Comparison of ENCODE assay signal across 26 cellular contexts in the genomic region with DNA sequence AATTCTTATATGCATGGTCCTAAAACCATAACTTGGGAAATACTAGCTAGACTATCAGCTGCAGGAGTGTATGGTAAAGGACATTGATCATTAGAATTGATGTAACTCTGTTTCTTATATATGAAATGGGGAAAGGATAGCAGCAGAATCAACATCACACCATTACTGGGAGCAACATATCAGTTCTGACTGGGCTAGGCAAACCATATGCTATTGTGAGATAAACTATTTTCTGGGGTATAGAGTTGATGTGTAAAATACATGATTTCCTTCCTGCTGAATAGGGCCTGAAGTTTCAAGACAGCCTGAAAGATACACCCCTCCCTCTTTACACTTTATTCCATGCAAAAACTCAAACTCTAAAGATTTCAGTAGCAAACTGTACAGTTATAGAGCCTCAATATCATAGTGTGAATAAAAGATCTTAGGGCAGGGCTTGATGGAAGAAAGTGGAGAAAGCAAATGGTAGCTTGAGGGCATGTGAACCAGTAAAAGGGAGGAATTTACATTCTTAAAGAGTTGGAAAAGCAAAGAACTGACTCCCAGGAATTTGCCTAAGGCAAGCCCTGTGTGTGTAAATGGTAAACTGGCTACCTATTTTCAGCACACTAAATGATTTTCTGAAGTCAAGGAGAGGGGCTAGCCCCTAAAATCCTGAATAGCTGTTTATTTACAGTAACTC.
A peak's percentile ranks its signal among the peaks of the same experiment; 100 is the strongest.
DNase-seq lines count a peak whose midpoint lies in the region; ATAC-seq, FAIRE-seq and TF ChIP-seq lines count a peak whose summit lies in the region.
"Had no signal": no experiment of that assay in that cellular context is flagged by ENCODE, and none has a peak within 500 bp of the region (broad histone marks: within the 10 kb centered on the region; RNA-seq: fewer than 3 reads in every experiment).

No MANE protein-coding gene starts in this region.

- peaks cover 0 to 8% of the 10 kb centered on the region in 2 donors for H3K36me3 ChIP-seq in kidney (ENCODE audit: control insufficient read depth in 1 of 2, insufficient read depth in 2 of 2, low read length in 2 of 2)
- H3K36me3 ChIP-seq: heart left ventricle, lower lobe of right lung, vagina had no signal

- H3K27ac Mint-ChIP-seq in nephron progenitor cell: peak overlapping the region; percentile 53
- H3K27ac Mint-ChIP-seq: activated CD4-positive, alpha-beta T cell treated with anti-CD3 and anti-CD28 coated beads, Interleukin-2, amount 10 ng/mL, durations not matched to agents 24 days and 14 days; activated naive CD8-positive, alpha-beta T cell treated with anti-CD3 and anti-CD28 coated beads for 36 hours; endodermal cell had no signal

- H3K27ac ChIP-seq in kidney (ENCODE audit: low read depth in 2 of 2, low read length in 2 of 2): peak overlapping the region in 1 of 2 donors; percentile 63
- H3K27ac ChIP-seq: GM23248, heart left ventricle, lower lobe of right lung, vagina had no signal

- in situ Hi-C loops in G401 (cut with HindIII; ENCODE audit: low sequenced_read_pairs): no loop called here

- peaks cover under 1 to 6% of the 10 kb centered on the region in 2 donors for H3K4me1 ChIP-seq in kidney (ENCODE audit: control insufficient read depth in 1 of 2, insufficient read depth in 1 of 2, low read depth in 1 of 2, low read length in 2 of 2)

- no peak for FAIRE-seq in kidney (lab: Jason Lieb, UNC)
- FAIRE-seq: GM12878 had no signal

- no peaks in the 10 kb centered on the region for H3K27me3 Mint-ChIP-seq in nephron progenitor cell (ENCODE audit: low read depth, poor library complexity)
- H3K27me3 Mint-ChIP-seq: activated CD4-positive, alpha-beta T cell treated with anti-CD3 and anti-CD28 coated beads, Interleukin-2, amount 10 ng/mL, durations not matched to agents 24 days and 14 days had no signal

- ATAC-seq in SK-N-SH treated with all-trans-retinoic acid at 6 μM for 48 hours: no peak
- ATAC-seq: GM12878, heart left ventricle, Right ventricle myocardium inferior, sciatic nerve had no signal

- TF ChIP-seq CTCF in nephron progenitor cell (IDR thresholded peaks at IDR 0.05) (no peak), kidney (IDR thresholded peaks at IDR 0.05; ENCODE audit: borderline replicate concordance, extremely low read depth, insufficient read depth) (no peak)

- intact Hi-C loops in kidney (cut with DNase I): no loop called here

- H3K4me3 ChIP-seq in kidney (ENCODE audit: low read length in 2 of 2): peak overlapping the region in 1 of 2 donors; percentile 27
- H3K4me3 ChIP-seq: GM12878, GM23248, heart left ventricle, lower lobe of right lung, vagina had no signal

- DNase-seq in ELR (ENCODE audit: low read depth) (peak; percentile 47), OCI-M2 (lab: John Stamatoyannopoulos, UW; ENCODE audit: unreplicated experiment) (peak; percentile 69), dedifferentiated amniotic fluid mesenchymal stem cell (ENCODE audit: extremely low spot score) (peak; percentile 37), nephron progenitor cell (no peak), kidney (no peak), G401 (ENCODE audit: low spot score) (no peak), nucleus accumbens (lab: John Stamatoyannopoulos, UW) (no peak)
- DNase-seq: activated CD4-positive, alpha-beta T cell treated with anti-CD3 and anti-CD28 coated beads, Interleukin-2, amount 10 ng/mL, durations not matched to agents 24 days and 14 days; activated naive CD8-positive, alpha-beta T cell treated with anti-CD3 and anti-CD28 coated beads for 36 hours; DMS 273 treated with DMSO at 0.1 percent for 48 hours; endodermal cell; GM23248; heart left ventricle; Karpas-422; lower lobe of right lung; NCI-H1105; NCI-H2081 treated with DMSO at 0.1 percent for 48 hours; NCI-H510A; stimulated activated CD4-positive, alpha-beta T cell treated with anti-CD3 and anti-CD28 coated beads, Interleukin-15, amount 100 ng/mL, for 24 hours; substantia nigra had no signal

- peaks cover 39% of the 10 kb centered on the region for H3K36me3 Mint-ChIP-seq in nephron progenitor cell (ENCODE audit: low read depth)
- H3K36me3 Mint-ChIP-seq: activated naive CD8-positive, alpha-beta T cell treated with anti-CD3 and anti-CD28 coated beads for 36 hours had no signal

- H3K9ac ChIP-seq in kidney (ENCODE audit: low read length in 2 of 2): no peak overlapping the region
- H3K9ac ChIP-seq: GM23248 had no signal

- H3K4me1 Mint-ChIP-seq in nephron progenitor cell: peaks cover 60% of the 10 kb centered on the region
- H3K4me1 Mint-ChIP-seq: activated CD4-positive, alpha-beta T cell treated with anti-CD3 and anti-CD28 coated beads, Interleukin-2, amount 10 ng/mL, durations not matched to agents 24 days and 14 days; activated naive CD8-positive, alpha-beta T cell treated with anti-CD3 and anti-CD28 coated beads for 36 hours; CD14-positive monocyte had no signal

- H3K9me3 ChIP-seq in kidney (ENCODE audit: control insufficient read depth in 1 of 2, low read length in 2 of 2): no peaks in the 10 kb centered on the region
- H3K9me3 ChIP-seq: heart left ventricle, lower lobe of right lung, vagina had no signal

- no peaks in the 10 kb centered on the region for H3K9me3 Mint-ChIP-seq in nephron progenitor cell
- H3K9me3 Mint-ChIP-seq: activated CD4-positive, alpha-beta T cell treated with anti-CD3 and anti-CD28 coated beads, Interleukin-2, amount 10 ng/mL, durations not matched to agents 24 days and 14 days; activated naive CD8-positive, alpha-beta T cell treated with anti-CD3 and anti-CD28 coated beads for 36 hours had no signal

- no peak overlapping the region for H3K4me3 Mint-ChIP-seq in nephron progenitor cell
- H3K4me3 Mint-ChIP-seq: activated CD4-positive, alpha-beta T cell treated with anti-CD3 and anti-CD28 coated beads, Interleukin-2, amount 10 ng/mL, durations not matched to agents 24 days and 14 days; activated naive CD8-positive, alpha-beta T cell treated with anti-CD3 and anti-CD28 coated beads for 36 hours; CD14-positive monocyte; endodermal cell had no signal

TF ChIP-seq in SK-N-SH treated with all-trans-retinoic acid at 6 μM for 48 hours, 23 proteins besides CTCF, POLR2A, EP300 and RAD21:
- no peak for TF ChIP-seq BACH2 (CRISPR knock-in tag; IDR thresholded peaks at IDR 0.05; ENCODE audit: borderline replicate concordance)
- no peak for TF ChIP-seq CSRNP3 (CRISPR knock-in tag; IDR thresholded peaks at IDR 0.05)
- TF ChIP-seq, protein P1, sequence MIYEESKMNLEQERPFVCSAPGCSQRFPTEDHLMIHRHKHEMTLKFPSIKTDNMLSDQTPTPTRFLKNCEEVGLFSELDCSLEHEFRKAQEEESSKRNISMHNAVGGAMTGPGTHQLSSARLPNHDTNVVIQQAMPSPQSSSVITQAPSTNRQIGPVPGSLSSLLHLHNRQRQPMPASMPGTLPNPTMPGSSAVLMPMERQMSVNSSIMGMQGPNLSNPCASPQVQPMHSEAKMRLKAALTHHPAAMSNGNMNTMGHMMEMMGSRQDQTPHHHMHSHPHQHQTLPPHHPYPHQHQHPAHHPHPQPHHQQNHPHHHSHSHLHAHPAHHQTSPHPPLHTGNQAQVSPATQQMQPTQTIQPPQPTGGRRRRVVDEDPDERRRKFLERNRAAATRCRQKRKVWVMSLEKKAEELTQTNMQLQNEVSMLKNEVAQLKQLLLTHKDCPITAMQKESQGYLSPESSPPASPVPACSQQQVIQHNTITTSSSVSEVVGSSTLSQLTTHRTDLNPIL (CRISPR knock-in tag; IDR thresholded peaks at IDR 0.05; ENCODE audit: low read depth): no peak
- TF ChIP-seq PPARA (CRISPR knock-in tag; IDR thresholded peaks at IDR 0.05; ENCODE audit: borderline replicate concordance): no peak
- no peak for TF ChIP-seq TCF4 (CRISPR knock-in tag; IDR thresholded peaks at IDR 0.05; ENCODE audit: borderline replicate concordance)
- no peak for TF ChIP-seq ISL1 (CRISPR knock-in tag; IDR thresholded peaks at IDR 0.05)
- no peak for TF ChIP-seq ZFP30 (CRISPR knock-in tag; IDR thresholded peaks at IDR 0.05)
- no peak for TF ChIP-seq ZNF70 (CRISPR knock-in tag; IDR thresholded peaks at IDR 0.05)
- no peak for TF ChIP-seq ARNTL (CRISPR knock-in tag; IDR thresholded peaks at IDR 0.05; ENCODE audit: borderline replicate concordance, low read depth)
- TF ChIP-seq SNAI2 (CRISPR knock-in tag; IDR thresholded peaks at IDR 0.05): no peak
- no peak for TF ChIP-seq GLIS3 (CRISPR knock-in tag; IDR thresholded peaks at IDR 0.05)
- no peak for TF ChIP-seq ZFP3 (CRISPR knock-in tag; IDR thresholded peaks at IDR 0.05)
- TF ChIP-seq RARB (CRISPR knock-in tag; IDR thresholded peaks at IDR 0.05): no peak
TF ChIP-seq in SK-N-SH treated with all-trans-retinoic acid at 6 μM for 48 hours: peak in this region for 0.

Comparison
In these comparisons a context has a peak if more than half of its experiments do, and no peak if none do; other contexts are left out.
1. DNase-seq: peak in ELR (single experiment), OCI-M2 (single experiment) and dedifferentiated amniotic fluid mesenchymal stem cell (single experiment); none in nephron progenitor cell (single experiment), kidney (single experiment), G401 (single experiment) and nucleus accumbens (0 of 56).